19 cellular contexts compared by ENCODE assay signal in the genomic region with DNA sequence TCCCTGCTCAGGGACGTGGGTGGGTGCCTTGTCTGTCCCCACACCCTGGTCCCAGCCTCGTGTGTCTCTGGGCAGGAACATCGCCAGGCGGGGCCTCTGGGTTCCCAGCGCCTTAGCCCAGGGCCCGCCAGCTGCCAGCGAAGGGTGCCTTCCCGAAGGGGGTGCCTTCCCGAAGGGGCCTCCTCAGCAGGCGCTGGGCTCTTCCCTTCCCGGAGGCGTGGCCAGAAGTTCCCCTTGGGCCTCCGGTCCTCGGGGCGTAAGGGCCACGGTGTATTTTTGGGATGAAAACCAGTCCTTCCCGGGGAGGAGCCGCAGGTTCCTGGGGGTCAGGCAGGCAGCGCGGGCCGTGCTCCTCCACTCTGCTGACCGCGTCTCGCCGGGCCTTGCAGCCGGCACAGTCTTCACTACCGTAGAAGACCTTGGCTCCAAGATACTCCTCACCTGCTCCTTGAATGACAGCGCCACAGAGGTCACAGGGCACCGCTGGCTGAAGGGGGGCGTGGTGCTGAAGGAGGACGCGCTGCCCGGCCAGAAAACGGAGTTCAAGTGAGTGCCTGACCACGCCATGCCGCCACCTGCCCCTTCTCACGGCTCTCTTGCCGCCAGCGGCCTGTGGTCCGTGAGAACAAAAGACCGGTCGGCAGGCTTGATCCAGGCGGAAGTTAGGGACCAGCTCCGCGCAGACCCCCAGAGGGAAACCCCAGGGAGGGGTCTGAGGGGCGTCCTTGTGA. TPM values are rescaled to one million over a fixed set of nuclear protein-coding genes. Genes with fewer than 3 reads are reported as not detected.
DNase-seq lines count a peak whose midpoint lies in the region; ATAC-seq, FAIRE-seq and TF ChIP-seq lines count a peak whose summit lies in the region.
"Had no signal": no experiment of that assay in that cellular context is flagged by ENCODE, and none has a peak within 500 bp of the region (broad histone marks: within the 10 kb centered on the region; RNA-seq: fewer than 3 reads in every experiment).

No MANE protein-coding gene starts in this region.

- no peak for TF ChIP-seq CTCF in RWPE1 (conservative IDR thresholded peaks at IDR 0.05; ENCODE audit: low read depth)
- no peak for TF ChIP-seq CTCF in K562 (IDR thresholded peaks at IDR 0.05 in 2 of 3, conservative IDR thresholded peaks at IDR 0.05 in 1 of 3; ENCODE audit: insufficient read depth in 2 of 3, low read depth in 1 of 3, low read length in 3 of 3)
- no peak for TF ChIP-seq CTCF in neural crest cell (conservative IDR thresholded peaks at IDR 0.05)

- intact Hi-C loops in K562 (cut with micrococcal nuclease), result no loop called here

- no peak for FAIRE-seq in K562 (lab: Jason Lieb, UNC)
- FAIRE-seq: H1 had no signal

- TF ChIP-seq EP300 in K562 (IDR thresholded peaks at IDR 0.05; ENCODE audit: low read length), result no peak

- no peaks in the 10 kb centered on the region for H3K9me3 Mint-ChIP-seq in neural crest cell
- H3K9me3 Mint-ChIP-seq: CD14-positive monocyte, HFFc6 had no signal

- H3K4me3 Mint-ChIP-seq in neural crest cell, result peak overlapping the region; percentile 27
- H3K4me3 Mint-ChIP-seq: CD14-positive monocyte, HFFc6 had no signal

- ATAC-seq in K562, result no peak
- no peak for ATAC-seq in stimulated activated naive CD8-positive, alpha-beta T cell treated with anti-CD3 and anti-CD28 coated beads, Interleukin-15, Interleukin-2, amounts not matched to agents 100 U/mL and 50 U/mL, for 24 hours

- CTCF ChIA-PET in RWPE1 (lab: Yijun Ruan, JAX), result interaction anchor here (0.6 kb wide), 1 partner anchor 130 kb away, joined by 3 read pairs; no protein-coding TSS in a partner anchor
- CTCF ChIA-PET in K562 (lab: Yijun Ruan, JAX; ENCODE audit: low intra/inter-chr PET ratio), result no interaction called here

- H3K36me3 ChIP-seq in K562 (ENCODE audit: control insufficient read depth, insufficient read depth, low read length), result peaks cover 76% of the 10 kb centered on the region; the same call in 2 of the 3 replicates

- 94% methylated on average over 34 of the region's 46 CpGs for WGBS in K562 (ENCODE audit: insufficient coverage, low coverage, missing lambda C conversion rate)

- POLR2A ChIA-PET in RWPE1 (lab: Yijun Ruan, JAX; ENCODE audit: low non-redundant PET) (no interaction called here), K562 (lab: Yijun Ruan, JAX) (interaction anchor here (0.7 to 1.1 kb wide), 2 partner anchors 55 to 102 kb away, joined by 3 read pairs; no protein-coding TSS in a partner anchor)

- H3K27ac Mint-ChIP-seq in neural crest cell (ENCODE audit: unreplicated experiment), result no peak overlapping the region
- H3K27ac Mint-ChIP-seq: HFFc6 had no signal

- BruUV-seq in K562 (replicated peaks; lab: Mats Ljungman, UMichigan), result no TSS peak

- no peak for TF ChIP-seq RAD21 in K562 (CRISPR knock-in tag; conservative IDR thresholded peaks at IDR 0.05 in 1 of 2, IDR thresholded peaks at IDR 0.05 in 1 of 2)

- no peak for DNase-seq in RWPE1 (ENCODE audit: low spot score)
- DNase-seq in K562 (ENCODE audit: extremely low read depth in 1 of 4, low spot score in 3 of 4), result no peak
- DNase-seq in neural crest cell (ENCODE audit: low read depth, low spot score), result no peak
- no peak for DNase-seq in SIG-M5 (lab: John Stamatoyannopoulos, UW)
- no peak for DNase-seq in stimulated activated naive CD8-positive, alpha-beta T cell treated with anti-CD3 and anti-CD28 coated beads, Interleukin-15, Interleukin-2, amounts not matched to agents 100 U/mL and 50 U/mL, for 24 hours
- DNase-seq: ACHN; AML-193; DMS153; HFFc6; KG1; NCI-H1436; NCI-H2029; NCI-H2171; NCI-H446; NK-92 treated with Interleukin-12 subunit alpha and Interleukin-12 subunit beta, amount 100 ng/mL, for 24 hours; OCI-M1; RPMI8226 had no signal

- H2AFZ ChIP-seq in K562 (ENCODE audit: low read depth, low read length), result no peak overlapping the region

- no peak overlapping the region for H3K4me3 ChIP-seq in K562

- H4K20me1 ChIP-seq in K562 (replicated peaks; ENCODE audit: control insufficient read depth, insufficient read depth, low read length), result peaks cover 75% of the 10 kb centered on the region

- peaks cover 63% of the 10 kb centered on the region for H3K79me2 ChIP-seq in K562 (ENCODE audit: control insufficient read depth, insufficient read depth, low read length)

- H3K4me1 ChIP-seq in K562 (replicated peaks in 1 of 2; ENCODE audit: control insufficient read depth in 2 of 2, insufficient read depth in 2 of 2, low read length in 2 of 2), result peaks cover 21 to 94% of the 10 kb centered on the region in 2 experiments

- H3K9ac ChIP-seq in K562 (ENCODE audit: insufficient read depth in 1 of 2, low read depth in 2 of 2, low read length in 2 of 2), result no peak overlapping the region; a peak in 1 of 4 replicates

- in situ Hi-C loops in K562 (cut with MboI), result no loop called here

- H3K27ac ChIP-seq in RWPE1 (peak overlapping the region; percentile 99), K562 (ENCODE audit: extremely low read depth, low read depth, low read length) (no peak overlapping the region)

- peaks cover 15% of the 10 kb centered on the region for H3K9me1 ChIP-seq in K562 (ENCODE audit: control insufficient read depth, insufficient read depth, low read length)

- TF ChIP-seq POLR2A in K562 (conservative IDR thresholded peaks at IDR 0.05), result no peak

- no peaks in the 10 kb centered on the region for H3K36me3 Mint-ChIP-seq in neural crest cell (ENCODE audit: low read depth)

- peaks cover 13% of the 10 kb centered on the region for H3K4me1 Mint-ChIP-seq in neural crest cell

- peaks cover 3% of the 10 kb centered on the region for H3K27me3 Mint-ChIP-seq in neural crest cell (ENCODE audit: low read depth)

- H3K27me3 ChIP-seq in K562 (ENCODE audit: control insufficient read depth in 2 of 2, insufficient read depth in 2 of 2, low read length in 2 of 2), result no peaks in the 10 kb centered on the region

- H3K9me3 ChIP-seq in K562 (replicated peaks; ENCODE audit: control insufficient read depth, insufficient read depth, low read depth, low read length), result no peaks in the 10 kb centered on the region

- H3K4me2 ChIP-seq in K562 (ENCODE audit: insufficient read depth, low read length), result no peak overlapping the region

RNA-seq across cellular contexts. Expression of gene BSG, which starts 6.9 kb away (rescaled TPM):
- 106 and 369 TPM in 2 replicates for total RNA-seq in K562 (2011; cell fraction: chromatin; rRNA removed; ENCODE audit: low replicate concordance)
- 735 and 796 TPM in 2 replicates for total RNA-seq in K562 (2011; cell fraction: nucleolus; rRNA removed)
- total RNA-seq in K562 (2011; cell fraction: nucleoplasm; rRNA removed), result 350 and 437 TPM in 2 replicates
- total RNA-seq in K562 (2014; rRNA removed) (398 and 484 TPM in 2 replicates), K562 (2014; rRNA removed; fragmentation: Illumina TruSeq; extraction: Trizol) (59.1 and 89.1 TPM in 2 replicates), K562 (2015; rRNA removed; fragmentation: Illumina TruSeq; extraction: Trizol) (211 and 220 TPM in 2 replicates), K562 (2021) (495 and 506 TPM in 2 replicates), neural crest cell (564 and 613 TPM in 2 replicates)
- polyA plus RNA-seq in K562 (2011; rRNA removed) (129 and 411 TPM in 2 replicates), K562 (2014; fragmentation: Illumina TruSeq; extraction: Trizol) (187 and 351 TPM in 2 replicates), K562 (2014; fragmentation: Nextera tagmentation; extraction: Ambion mirVana) (10 to 100 TPM in 1 of 2 experiments, 1 to 10 TPM in 1; 4.6 to 17.9 TPM), K562 (2014; rRNA removed) (236 and 311 TPM in 2 replicates)
- 277 and 455 TPM in 2 replicates for polyA plus RNA-seq in K562 (2011; cell fraction: cytosol; rRNA removed)
- 198 and 199 TPM in 2 replicates for polyA plus RNA-seq in K562 (2011; cell fraction: nucleus; rRNA removed)
- polyA plus RNA-seq in K562 (2012), result 362 and 456 TPM in 2 replicates
- polyA minus RNA-seq in K562 (2011; rRNA and poly(A)+ RNA removed), result 61.0 and 70.9 TPM in 2 replicates
- polyA minus RNA-seq in K562 (2011; cell fraction: cytosol; rRNA and poly(A)+ RNA removed), result 197 and 315 TPM in 2 replicates
- polyA minus RNA-seq in K562 (2011; cell fraction: nucleus; rRNA and poly(A)+ RNA removed), result 48.1 and 72.2 TPM in 2 replicates

RNA-seq across cellular contexts. Expression of gene HCN2, which starts 10.4 kb away (rescaled TPM):
- 2.7 and 8.1 TPM in 2 replicates for total RNA-seq in K562 (2011; cell fraction: chromatin; rRNA removed; ENCODE audit: low replicate concordance)
- 6.2 and 7.2 TPM in 2 replicates for total RNA-seq in K562 (2011; cell fraction: nucleolus; rRNA removed)
- total RNA-seq in K562 (2011; cell fraction: nucleoplasm; rRNA removed), result 3.6 and 3.7 TPM in 2 replicates
- total RNA-seq in K562 (2014; rRNA removed) (0.82 and 1.3 TPM in 2 replicates), K562 (2014; rRNA removed; fragmentation: Illumina TruSeq; extraction: Trizol) (0.29 and 0.40 TPM in 2 replicates), K562 (2015; rRNA removed; fragmentation: Illumina TruSeq; extraction: Trizol) (0.29 and 0.30 TPM in 2 replicates), K562 (2021) (3.9 and 4.2 TPM in 2 replicates), neural crest cell (0.71 and 0.84 TPM in 2 replicates)
- polyA plus RNA-seq in K562 (2011; rRNA removed) (0.64 and 0.76 TPM in 2 replicates), K562 (2014; fragmentation: Illumina TruSeq; extraction: Trizol) (0.91 and 1.9 TPM in 2 replicates), K562 (2014; fragmentation: Nextera tagmentation; extraction: Ambion mirVana) (not detected), K562 (2014; rRNA removed) (0.86 and 1.2 TPM in 2 replicates)
- 1.1 and 1.5 TPM in 2 replicates for polyA plus RNA-seq in K562 (2011; cell fraction: cytosol; rRNA removed)
- polyA plus RNA-seq in K562 (2011; cell fraction: nucleus; rRNA removed), result 3.0 and 3.9 TPM in 2 replicates
- 1.6 and 1.7 TPM in 2 replicates for polyA plus RNA-seq in K562 (2012)
- 1.3 and 1.6 TPM in 2 replicates for polyA minus RNA-seq in K562 (2011; rRNA and poly(A)+ RNA removed)
- polyA minus RNA-seq in K562 (2011; cell fraction: cytosol; rRNA and poly(A)+ RNA removed), result 2.3 and 3.5 TPM in 2 replicates
- 1.5 and 2.2 TPM in 2 replicates for polyA minus RNA-seq in K562 (2011; cell fraction: nucleus; rRNA and poly(A)+ RNA removed)
- polyA plus RNA-seq: CD14-positive monocyte had no signal

RNA-seq across cellular contexts. Expression of gene GZMM, which starts 35.4 kb away (rescaled TPM):
- 0.49 and 1.6 TPM in 2 replicates for total RNA-seq in K562 (2011; cell fraction: chromatin; rRNA removed; ENCODE audit: low replicate concordance)
- 4.0 and 4.5 TPM in 2 replicates for total RNA-seq in K562 (2011; cell fraction: nucleolus; rRNA removed)
- total RNA-seq in K562 (2011; cell fraction: nucleoplasm; rRNA removed), result 1.4 and 1.9 TPM in 2 replicates
- total RNA-seq in K562 (2014; rRNA removed), result 2.3 and 2.6 TPM in 2 replicates
- not detected in 2 replicates for total RNA-seq in K562 (2014; rRNA removed; fragmentation: Illumina TruSeq; extraction: Trizol)
- 0.62 and 1.1 TPM in 2 replicates for total RNA-seq in K562 (2015; rRNA removed; fragmentation: Illumina TruSeq; extraction: Trizol)
- 0.72 and 1.8 TPM in 2 replicates for total RNA-seq in K562 (2021)
- 0.70 and 0.97 TPM in 2 replicates for polyA plus RNA-seq in K562 (2011; rRNA removed)
- 1.9 and 5.9 TPM in 2 replicates for polyA plus RNA-seq in K562 (2011; cell fraction: cytosol; rRNA removed)
- 0.87 and 1.8 TPM in 2 replicates for polyA plus RNA-seq in K562 (2011; cell fraction: nucleus; rRNA removed)
- 1.7 and 3.5 TPM in 2 replicates for polyA plus RNA-seq in K562 (2012)
- 0.61 TPM in 1 of 2 replicates, not detected in the other for polyA plus RNA-seq in K562 (2014; fragmentation: Illumina TruSeq; extraction: Trizol)
- polyA plus RNA-seq in K562 (2014; fragmentation: Nextera tagmentation; extraction: Ambion mirVana), result under 1 TPM; 0.08 to 0.27 TPM
- 1.8 and 2.2 TPM in 2 replicates for polyA plus RNA-seq in K562 (2014; rRNA removed)
- polyA minus RNA-seq in K562 (2011; rRNA and poly(A)+ RNA removed), result not detected in 2 replicates
- polyA minus RNA-seq in K562 (2011; cell fraction: cytosol; rRNA and poly(A)+ RNA removed), result 2.5 TPM in 1 of 2 replicates, not detected in the other
- polyA minus RNA-seq in K562 (2011; cell fraction: nucleus; rRNA and poly(A)+ RNA removed), result not detected in 2 replicates
- not detected in 2 replicates for total RNA-seq in neural crest cell

RNA-seq across cellular contexts. Expression of gene CDC34, which starts 47.7 kb away (rescaled TPM):
- total RNA-seq in K562 (2011; cell fraction: chromatin; rRNA removed; ENCODE audit: low replicate concordance), result 34.1 and 85.3 TPM in 2 replicates
- 68.2 and 70.5 TPM in 2 replicates for total RNA-seq in K562 (2011; cell fraction: nucleolus; rRNA removed)
- total RNA-seq in K562 (2011; cell fraction: nucleoplasm; rRNA removed), result 40.9 and 50.4 TPM in 2 replicates
- total RNA-seq in K562 (2014; rRNA removed) (203 and 207 TPM in 2 replicates), K562 (2014; rRNA removed; fragmentation: Illumina TruSeq; extraction: Trizol) (33.0 and 36.2 TPM in 2 replicates), K562 (2015; rRNA removed; fragmentation: Illumina TruSeq; extraction: Trizol) (65.5 and 75.7 TPM in 2 replicates), K562 (2021) (125 and 130 TPM in 2 replicates), neural crest cell (106 and 111 TPM in 2 replicates)
- polyA plus RNA-seq in K562 (2011; rRNA removed) (82.7 and 103 TPM in 2 replicates), K562 (2014; fragmentation: Illumina TruSeq; extraction: Trizol) (55.7 and 88.4 TPM in 2 replicates), K562 (2014; fragmentation: Nextera tagmentation; extraction: Ambion mirVana) (1 to 10 TPM in 1 of 2 experiments, under 1 TPM in 1; 0.80 to 1.0 TPM), K562 (2014; rRNA removed) (125 and 142 TPM in 2 replicates)
- polyA plus RNA-seq in K562 (2011; cell fraction: cytosol; rRNA removed), result 89.6 and 173 TPM in 2 replicates
- polyA plus RNA-seq in K562 (2011; cell fraction: nucleus; rRNA removed), result 83.8 and 124 TPM in 2 replicates
- 72.7 and 83.2 TPM in 2 replicates for polyA plus RNA-seq in K562 (2012)
- polyA minus RNA-seq in K562 (2011; rRNA and poly(A)+ RNA removed), result 16.2 and 28.5 TPM in 2 replicates
- polyA minus RNA-seq in K562 (2011; cell fraction: cytosol; rRNA and poly(A)+ RNA removed), result 36.4 and 44.9 TPM in 2 replicates
- 18.4 and 20.5 TPM in 2 replicates for polyA minus RNA-seq in K562 (2011; cell fraction: nucleus; rRNA and poly(A)+ RNA removed)

RNA-seq across cellular contexts. Expression of gene POLRMT, which starts 54.1 kb away (rescaled TPM):
- total RNA-seq in K562 (2011; cell fraction: chromatin; rRNA removed; ENCODE audit: low replicate concordance), result 71.2 and 248 TPM in 2 replicates
- 221 and 235 TPM in 2 replicates for total RNA-seq in K562 (2011; cell fraction: nucleolus; rRNA removed)
- 86.3 and 109 TPM in 2 replicates for total RNA-seq in K562 (2011; cell fraction: nucleoplasm; rRNA removed)
- total RNA-seq in K562 (2014; rRNA removed) (82.8 and 96.5 TPM in 2 replicates), K562 (2014; rRNA removed; fragmentation: Illumina TruSeq; extraction: Trizol) (33.4 and 49.3 TPM in 2 replicates), K562 (2015; rRNA removed; fragmentation: Illumina TruSeq; extraction: Trizol) (61.9 and 68.0 TPM in 2 replicates), K562 (2021) (134 and 144 TPM in 2 replicates), neural crest cell (69.7 and 71.1 TPM in 2 replicates)
- polyA plus RNA-seq in K562 (2011; rRNA removed) (60.8 and 111 TPM in 2 replicates), K562 (2014; fragmentation: Illumina TruSeq; extraction: Trizol) (71.8 and 99.5 TPM in 2 replicates), K562 (2014; fragmentation: Nextera tagmentation; extraction: Ambion mirVana) (10 to 100 TPM; 30.3 to 34.0 TPM), K562 (2014; rRNA removed) (67.5 and 88.4 TPM in 2 replicates)
- 39.8 and 94.7 TPM in 2 replicates for polyA plus RNA-seq in K562 (2011; cell fraction: cytosol; rRNA removed)
- polyA plus RNA-seq in K562 (2011; cell fraction: nucleus; rRNA removed), result 319 and 523 TPM in 2 replicates
- polyA plus RNA-seq in K562 (2012), result 95.6 and 140 TPM in 2 replicates
- 60.0 and 108 TPM in 2 replicates for polyA minus RNA-seq in K562 (2011; rRNA and poly(A)+ RNA removed)
- 88.4 and 105 TPM in 2 replicates for polyA minus RNA-seq in K562 (2011; cell fraction: cytosol; rRNA and poly(A)+ RNA removed)
- 57.5 and 62.3 TPM in 2 replicates for polyA minus RNA-seq in K562 (2011; cell fraction: nucleus; rRNA and poly(A)+ RNA removed)
